In genomic region chr1:151199860-151200581, GRCh38 we compare ENCODE assay signal across 8 cellular contexts. TPM values are rescaled to one million over a fixed set of nuclear protein-coding genes. Genes with fewer than 3 reads are reported as not detected.
DNase-seq lines count a peak whose midpoint lies in the region; ATAC-seq lines count a peak whose summit lies in the region.

No MANE protein-coding gene starts in this region.

- peaks cover 5% of the 10 kb centered on the region for H3K36me3 ChIP-seq in H7 (replicated peaks; ENCODE audit: control insufficient read depth, insufficient read depth, low read length)
- no peaks in the 10 kb centered on the region for H3K36me3 ChIP-seq in mucosa of stomach (ENCODE audit: control insufficient read depth, insufficient read depth, low read length)

- H3K9ac ChIP-seq in mucosa of stomach (ENCODE audit: low read length) = peak overlapping the region; percentile 98

- H3K4me1 ChIP-seq in mucosa of stomach (ENCODE audit: control insufficient read depth, insufficient read depth, low read length) = peaks cover 17% of the 10 kb centered on the region

- H3K27me3 ChIP-seq in H7 (ENCODE audit: control insufficient read depth, insufficient read depth, low read length) (no peaks in the 10 kb centered on the region), mucosa of stomach (ENCODE audit: control insufficient read depth, insufficient read depth, low read length) (no peaks in the 10 kb centered on the region)

- peak overlapping the region; percentile 93 for H3K4me3 ChIP-seq in H7 (ENCODE audit: insufficient read depth, low read depth, low read length)
- H3K4me3 ChIP-seq in mucosa of stomach (ENCODE audit: low read length) = peak overlapping the region; percentile 100

- ATAC-seq in HG02870 (IDR thresholded peaks at IDR 0.05; ENCODE audit: unreplicated experiment) (no peak), GM18867 (IDR thresholded peaks at IDR 0.05; ENCODE audit: unreplicated experiment) (no peak)

- DNase-seq in H7 (peak; percentile 38), RPMI7951 (ENCODE audit: low read depth) (peak; percentile 72), dedifferentiated amniotic fluid mesenchymal stem cell (ENCODE audit: extremely low spot score) (peak; percentile 62), middle frontal gyrus (ENCODE audit: extremely low spot score, low spot score) (no peak), NCI-H69 (lab: John Stamatoyannopoulos, UW) (no peak)

- no peaks in the 10 kb centered on the region for H3K9me3 ChIP-seq in mucosa of stomach (ENCODE audit: control insufficient read depth, low read length)

RNA-seq across cellular contexts. Expression of gene PIP5K1A, which starts 1.7 kb away (rescaled TPM):
- total RNA-seq in H7 (2014; rRNA removed; shearing (Covaris generic)) = 79.7 and 86.6 TPM in 2 replicates
- 27.4 and 39.5 TPM in 2 replicates for total RNA-seq in RPMI7951 (2014; rRNA removed; shearing (Covaris generic))

RNA-seq across cellular contexts. Expression of gene VPS72, which starts 10.0 kb away (rescaled TPM):
- 167 and 180 TPM in 2 replicates for total RNA-seq in H7 (2014; rRNA removed; shearing (Covaris generic))
- 54.0 and 63.8 TPM in 2 replicates for total RNA-seq in RPMI7951 (2014; rRNA removed; shearing (Covaris generic))

RNA-seq across cellular contexts. Expression of gene TMOD4, which starts 24.2 kb away (rescaled TPM):
- total RNA-seq in H7 (2014; rRNA removed; shearing (Covaris generic)) = 0.80 TPM in 1 of 2 replicates, not detected in the other
- total RNA-seq in RPMI7951 (2014; rRNA removed; shearing (Covaris generic)) = 0.36 TPM in 1 of 2 replicates, not detected in the other

RNA-seq across cellular contexts. Expression of gene SCNM1, which starts 34.1 kb away (rescaled TPM):
- 76.1 and 78.8 TPM in 2 replicates for total RNA-seq in H7 (2014; rRNA removed; shearing (Covaris generic))
- 47.4 and 58.5 TPM in 2 replicates for total RNA-seq in RPMI7951 (2014; rRNA removed; shearing (Covaris generic))

RNA-seq across cellular contexts. Expression of gene LYSMD1, which starts 34.3 kb away (rescaled TPM):
- total RNA-seq in H7 (2014; rRNA removed; shearing (Covaris generic)) = 20.0 and 22.5 TPM in 2 replicates
- total RNA-seq in RPMI7951 (2014; rRNA removed; shearing (Covaris generic)) = 7.4 and 8.2 TPM in 2 replicates

Comparison
In these comparisons a context has a peak if more than half of its experiments do, and no peak if none do; other contexts are left out.
1. DNase-seq: peak in H7 (single experiment), RPMI7951 (single experiment) and dedifferentiated amniotic fluid mesenchymal stem cell (single experiment); none in middle frontal gyrus (single experiment) and NCI-H69 (single experiment).